ENCODE assay signal across 8 cellular contexts in the genomic region with DNA sequence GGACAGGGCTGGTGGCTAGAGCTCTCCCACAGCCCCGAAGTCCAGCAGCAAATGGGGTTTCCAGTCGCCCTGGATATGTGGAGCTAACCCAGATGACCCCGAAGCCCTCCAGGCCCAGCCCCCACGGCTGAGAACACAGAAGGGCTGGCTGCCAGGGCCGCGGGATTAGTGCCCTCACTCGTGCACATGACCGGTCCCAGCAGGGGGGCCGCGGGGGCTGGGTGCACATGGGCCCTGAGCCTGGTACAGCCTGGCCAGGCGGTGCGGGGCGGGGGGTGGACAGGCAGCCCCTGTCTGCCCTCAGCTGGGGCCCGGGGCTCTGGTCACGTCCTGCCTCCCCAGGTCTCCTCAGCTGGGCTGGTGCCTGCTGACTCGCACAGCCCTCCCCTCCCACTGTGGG. TPM values are rescaled to one million over a fixed set of nuclear protein-coding genes. Genes with fewer than 3 reads are reported as not detected.
DNase-seq lines count a peak whose midpoint lies in the region; ATAC-seq and TF ChIP-seq lines count a peak whose summit lies in the region.
"Had no signal": no experiment of that assay in that cellular context is flagged by ENCODE, and none has a peak within 500 bp of the region (broad histone marks: within the 10 kb centered on the region; RNA-seq: fewer than 3 reads in every experiment).

No MANE protein-coding gene starts in this region.

- H3K4me2 ChIP-seq in PC-9 = peak overlapping the region; percentile 71

- H3K4me1 ChIP-seq in PC-9 (replicated peaks; ENCODE audit: insufficient read depth) = peaks cover 68% of the 10 kb centered on the region
- peaks cover 5% of the 10 kb centered on the region for H3K4me1 ChIP-seq in foreskin keratinocyte

- H3K79me2 ChIP-seq in PC-9 (ENCODE audit: low read depth) = peaks cover 63% of the 10 kb centered on the region

- no TSS peak for BruUV-seq in PC-9 (replicated peaks; lab: Mats Ljungman, UMichigan)

- peaks cover 68% of the 10 kb centered on the region for H4K20me1 ChIP-seq in PC-9 (ENCODE audit: insufficient read depth)

- TF ChIP-seq CTCF in 22Rv1 (IDR thresholded peaks at IDR 0.05) = no peak
- no peak for TF ChIP-seq CTCF in PC-9 (conservative IDR thresholded peaks at IDR 0.05)
- TF ChIP-seq CTCF in foreskin keratinocyte (conservative IDR thresholded peaks at IDR 0.05) = no peak

- H2AFZ ChIP-seq in PC-9 = no peak overlapping the region

- peaks cover 39% of the 10 kb centered on the region for H3F3A ChIP-seq in PC-9 (ENCODE audit: insufficient read depth, low read depth)

- no peaks in the 10 kb centered on the region for H3K9me2 ChIP-seq in PC-9 (ENCODE audit: insufficient read depth)

- H3K27ac ChIP-seq in 22Rv1 = 0 out of 2 replicates have a peak overlapping the region, but pooled peaks have one; percentile 32
- no peak overlapping the region for H3K27ac ChIP-seq in PC-9
- H3K27ac ChIP-seq in foreskin keratinocyte = no peak overlapping the region

- CTCF ChIA-PET in PC-9 (lab: Charles Lee) = interaction anchor here (1.1 kb wide), 1 partner anchor 42 kb away, joined by 6 read pairs; no protein-coding TSS in a partner anchor

- DNase-seq in PC-9 (no peak), hypothalamus (lab: John Stamatoyannopoulos, UW) (peak; percentile 28 to 96 (median 83)), foreskin keratinocyte (no peak), NCI-H2107 treated with DMSO at 0.1 percent for 48 hours (lab: John Stamatoyannopoulos, UW; ENCODE audit: unreplicated experiment) (no peak)
- no peak for DNase-seq in activated CD8-positive, alpha-beta memory T cell treated with anti-CD3 and anti-CD28 coated beads, Interleukin-2, amount 50 U/mL, for 4 hours
- DNase-seq: activated CD8-positive, alpha-beta memory T cell treated with anti-CD3 and anti-CD28 coated beads, Interleukin-2, amount 10 ng/mL, durations not matched to agents 7 days and 5 days; stimulated activated CD4-positive, alpha-beta T cell treated with anti-CD3 and anti-CD28 coated beads, Interleukin-2, amount 100 ng/mL, for 24 hours had no signal

- POLR2A ChIA-PET in PC-9 (lab: Charles Lee; ENCODE audit: unreplicated experiment) = no interaction called here

- no peaks in the 10 kb centered on the region for H3K36me3 ChIP-seq in PC-9 (ENCODE audit: low read depth)

- no peak for ATAC-seq in foreskin keratinocyte
- ATAC-seq: activated CD8-positive, alpha-beta memory T cell treated with anti-CD3 and anti-CD28 coated beads, Interleukin-2, amount 10 ng/mL, durations not matched to agents 7 days and 5 days had no signal

- H3K27me3 ChIP-seq in PC-9 (ENCODE audit: insufficient read depth, low read depth) (no peaks in the 10 kb centered on the region), foreskin keratinocyte (no peaks in the 10 kb centered on the region)

- intact Hi-C loops in PC-9 (cut with micrococcal nuclease; ENCODE audit: unreplicated experiment) = no loop called here

- H3K4me3 ChIP-seq in PC-9 = no peak overlapping the region

- H3K9me3 ChIP-seq in PC-9 (ENCODE audit: insufficient read depth, low read depth) = no peaks in the 10 kb centered on the region

RNA-seq across cellular contexts. Expression of gene SSNA1, which starts 5.9 kb away (rescaled TPM):
- total RNA-seq in PC-9 (2021) (98.7 and 109 TPM in 2 replicates), foreskin keratinocyte (98.8 and 102 TPM in 2 replicates)
- polyA plus RNA-seq in foreskin keratinocyte = 174 and 179 TPM in 2 replicates

RNA-seq across cellular contexts. Expression of gene ANAPC2, which starts 6.0 kb away (rescaled TPM):
- total RNA-seq in PC-9 (2021) (92.1 and 95.4 TPM in 2 replicates), foreskin keratinocyte (20.8 TPM in 2 replicates)
- polyA plus RNA-seq in foreskin keratinocyte = 16.4 and 17.2 TPM in 2 replicates

RNA-seq across cellular contexts. Expression of gene TPRN, which starts 6.2 kb away (rescaled TPM):
- total RNA-seq in PC-9 (2021) (61.0 and 61.8 TPM in 2 replicates), foreskin keratinocyte (6.2 and 6.6 TPM in 2 replicates)
- polyA plus RNA-seq in foreskin keratinocyte = 6.1 TPM in 2 replicates

RNA-seq across cellular contexts. Expression of gene TMEM203, which starts 11.1 kb away (rescaled TPM):
- total RNA-seq in PC-9 (2021) = 43.3 and 45.5 TPM in 2 replicates
- total RNA-seq in foreskin keratinocyte = 30.5 and 30.8 TPM in 2 replicates
- 39.3 and 41.7 TPM in 2 replicates for polyA plus RNA-seq in foreskin keratinocyte

RNA-seq across cellular contexts. Expression of gene NDOR1, which starts 11.1 kb away (rescaled TPM):
- total RNA-seq in PC-9 (2021) (27.7 and 28.8 TPM in 2 replicates), foreskin keratinocyte (12.4 and 14.6 TPM in 2 replicates)
- polyA plus RNA-seq in foreskin keratinocyte = 12.1 and 12.8 TPM in 2 replicates

Comparison
In these comparisons a context has a peak if more than half of its experiments do, and no peak if none do; other contexts are left out.
1. DNase-seq: peak in hypothalamus (51 of 51); none in PC-9 (0 of 2), activated CD8-positive, alpha-beta memory T cell treated with anti-CD3 and anti-CD28 coated beads, Interleukin-2, amount 50 U/mL, for 4 hours (single experiment), foreskin keratinocyte (0 of 2) and NCI-H2107 treated with DMSO at 0.1 percent for 48 hours (single experiment).